Comparison of ENCODE assay signal across 16 cellular contexts in the genomic region with DNA sequence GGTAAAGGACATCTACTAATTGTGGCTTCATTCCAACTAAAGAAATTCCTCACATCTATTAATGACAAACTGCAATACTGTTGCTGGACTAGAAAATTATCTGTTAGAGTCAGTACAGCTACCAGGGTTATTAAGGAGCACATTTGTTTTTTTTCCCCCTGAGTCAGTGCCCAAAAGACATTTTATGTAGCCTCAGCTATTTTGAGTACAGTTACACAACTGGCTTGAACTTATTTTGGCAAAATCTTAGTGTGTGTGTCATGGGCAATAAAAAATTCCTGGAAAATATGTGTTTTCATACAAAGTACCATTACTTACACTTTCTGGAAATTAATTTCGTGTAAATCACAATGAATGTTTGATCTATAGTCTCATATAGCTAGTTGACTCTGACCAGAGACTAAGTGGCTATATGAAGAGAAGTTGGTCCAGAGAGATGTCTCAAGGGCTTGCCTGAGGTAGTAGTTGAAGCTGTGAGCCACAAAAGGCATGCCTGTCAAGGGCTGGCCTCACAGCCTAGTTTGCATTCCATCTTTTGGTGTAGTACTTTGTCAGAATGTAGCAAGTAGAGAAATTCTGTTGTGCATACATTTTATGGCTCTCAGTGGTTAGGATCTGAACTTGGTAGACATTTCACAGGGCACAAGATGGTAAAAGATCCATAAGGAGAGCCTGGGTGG.
DNase-seq lines count a peak whose midpoint lies in the region; ATAC-seq, FAIRE-seq and TF ChIP-seq lines count a peak whose summit lies in the region.
"Had no signal": no experiment of that assay in that cellular context is flagged by ENCODE, and none has a peak within 500 bp of the region (broad histone marks: within the 10 kb centered on the region; RNA-seq: fewer than 3 reads in every experiment).

No MANE protein-coding gene starts in this region.

- H3K79me2 ChIP-seq in Karpas-422 (ENCODE audit: low read length): no peaks in the 10 kb centered on the region
- H3K79me2 ChIP-seq in endothelial cell of umbilical vein (ENCODE audit: control insufficient read depth, insufficient read depth, low read length): no peaks in the 10 kb centered on the region
- H3K79me2 ChIP-seq: hepatocyte had no signal

- H3K36me3 ChIP-seq in Karpas-422 (ENCODE audit: insufficient read depth, low read length) (no peaks in the 10 kb centered on the region), endothelial cell of umbilical vein (ENCODE audit: control insufficient read depth in 2 of 2, extremely low read depth in 1 of 2, insufficient read depth in 2 of 2, low read length in 2 of 2) (no peaks in the 10 kb centered on the region), muscle layer of colon (ENCODE audit: insufficient read depth, low read length) (no peaks in the 10 kb centered on the region)
- no peaks in the 10 kb centered on the region for H3K36me3 ChIP-seq in CD8-positive, alpha-beta T cell (ENCODE audit: insufficient read depth, low read length)
- H3K36me3 ChIP-seq: right lobe of liver had no signal

- H3K4me1 Mint-ChIP-seq in CD8-positive, alpha-beta T cell (ENCODE audit: low read depth): peaks cover 11% of the 10 kb centered on the region

- intact Hi-C loops in endothelial cell of umbilical vein (cut with micrococcal nuclease): loop anchor here (5.0 to 10.0 kb wide), 2 partner anchors 262 to 270 kb away; no protein-coding TSS in a partner anchor
- intact Hi-C loops in CD8-positive, alpha-beta T cell (cut with DNase I, micrococcal nuclease): loop anchor here (5.0 kb wide), 3 partner anchors 410 to 595 kb away; a partner anchor contains a TSS

- H3K4me2 ChIP-seq in Karpas-422 (ENCODE audit: low read depth, low read length, poor library complexity, severe bottlenecking) (peak overlapping the region; percentile 82), endothelial cell of umbilical vein (ENCODE audit: insufficient read depth, low read length) (no peak overlapping the region)

- H3K9ac ChIP-seq in Karpas-422 (ENCODE audit: low read length): peak overlapping the region; percentile 71
- H3K9ac ChIP-seq in endothelial cell of umbilical vein (replicated peaks; ENCODE audit: extremely low read depth, insufficient read depth, low read length): no peak overlapping the region
- no peak overlapping the region for H3K9ac ChIP-seq in muscle layer of colon (ENCODE audit: low read length)

- no peak overlapping the region for H3K4me3 Mint-ChIP-seq in CD8-positive, alpha-beta T cell
- H3K4me3 Mint-ChIP-seq: activated CD4-positive, alpha-beta memory T cell treated with anti-CD3 and anti-CD28 coated beads for 36 hours had no signal

- no peaks in the 10 kb centered on the region for H3K27me3 ChIP-seq in Karpas-422 (ENCODE audit: low read length)
- H3K27me3 ChIP-seq in endothelial cell of umbilical vein (ENCODE audit: control insufficient read depth in 2 of 2, insufficient read depth in 2 of 2, low read length in 2 of 2): no peaks in the 10 kb centered on the region
- no peaks in the 10 kb centered on the region for H3K27me3 ChIP-seq in muscle layer of colon (ENCODE audit: control insufficient read depth in 1 of 2, insufficient read depth in 2 of 2, low read length in 2 of 2)
- peaks cover 3% of the 10 kb centered on the region for H3K27me3 ChIP-seq in CD8-positive, alpha-beta T cell (ENCODE audit: insufficient read depth, low read length)
- H3K27me3 ChIP-seq: right lobe of liver had no signal

- peaks cover 39% of the 10 kb centered on the region for H3K27me3 Mint-ChIP-seq in CD8-positive, alpha-beta T cell (ENCODE audit: low read depth)

- H3K4me3 ChIP-seq in Karpas-422 (ENCODE audit: low read length): no peak overlapping the region
- H3K4me3 ChIP-seq in endothelial cell of umbilical vein (replicated peaks in 1 of 3; ENCODE audit: insufficient read depth in 1 of 3, low read depth in 1 of 3, low read length in 3 of 3): no peak overlapping the region
- no peak overlapping the region for H3K4me3 ChIP-seq in muscle layer of colon (ENCODE audit: low read depth in 1 of 2, low read length in 2 of 2)
- no peak overlapping the region for H3K4me3 ChIP-seq in CD8-positive, alpha-beta T cell (ENCODE audit: low read depth, low read length)
- H3K4me3 ChIP-seq: hepatocyte had no signal

- H3K9me3 ChIP-seq in Karpas-422 (ENCODE audit: low read length): no peaks in the 10 kb centered on the region
- H3K9me3 ChIP-seq in endothelial cell of umbilical vein (replicated peaks; ENCODE audit: control insufficient read depth, insufficient read depth, low read length): no peaks in the 10 kb centered on the region
- no peaks in the 10 kb centered on the region for H3K9me3 ChIP-seq in muscle layer of colon (ENCODE audit: low read length)
- H3K9me3 ChIP-seq in CD8-positive, alpha-beta T cell (ENCODE audit: low read length): no peaks in the 10 kb centered on the region
- H3K9me3 ChIP-seq: right lobe of liver had no signal

- H3K9me1 ChIP-seq in endothelial cell of umbilical vein (replicated peaks; ENCODE audit: control insufficient read depth, extremely low read depth, insufficient read depth, low read length): no peaks in the 10 kb centered on the region

- H3K36me3 Mint-ChIP-seq in CD8-positive, alpha-beta T cell: no peaks in the 10 kb centered on the region
- H3K36me3 Mint-ChIP-seq: activated CD4-positive, alpha-beta memory T cell treated with anti-CD3 and anti-CD28 coated beads for 36 hours had no signal

- CTCF ChIA-PET in endothelial cell of umbilical vein (lab: Charles Lee): interaction anchor here (1.2 to 3.8 kb wide), 12 partner anchors 12 to 423 kb away, joined by 3 to 243 read pairs (median 20); a partner anchor contains a TSS
- CTCF ChIA-PET in CD8-positive, alpha-beta T cell (lab: Charles Lee): interaction anchor here (1.7 to 2.5 kb wide), 2 partner anchors 413 to 426 kb away, joined by 6 to 19 read pairs; no protein-coding TSS in a partner anchor

- no peak for TF ChIP-seq CTCF in endothelial cell of umbilical vein (IDR thresholded peaks at IDR 0.05; ENCODE audit: extremely low read depth in 1 of 2, insufficient read depth in 1 of 2, low read depth in 1 of 2, low read length in 2 of 2)
- TF ChIP-seq CTCF in CD8-positive, alpha-beta T cell (IDR thresholded peaks at IDR 0.05): no peak

- dilution Hi-C loops in endothelial cell of umbilical vein (cut with MboI; ENCODE audit: extremely low pct_ligation_motif_present, low sequenced_read_pairs): loop anchor here (25.0 kb wide), 1 partner anchor 585 kb away; no protein-coding TSS in a partner anchor

- DNase-seq in AG08395 (ENCODE audit: low spot score) (peak; percentile 85), Karpas-422 (peak; percentile 65), endothelial cell of umbilical vein (ENCODE audit: low read depth, low spot score) (peak; percentile 27)
- DNase-seq in CD8-positive, alpha-beta T cell: no peak
- DNase-seq in stimulated activated CD8-positive, alpha-beta memory T cell treated with anti-CD3 and anti-CD28 coated beads, Interleukin-4, amount 100 ng/mL, for 48 hours: no peak
- DNase-seq: activated CD4-positive, alpha-beta memory T cell treated with anti-CD3 and anti-CD28 coated beads for 36 hours; activated naive CD4-positive, alpha-beta T cell treated with Interleukin-2 at 50 U/mL for 16 hours; dermis blood vessel endothelial cell; KG1; NCI-H2171 treated with DMSO at 0.1 percent for 48 hours; right lobe of liver; T-helper 9 cell had no signal

- ATAC-seq in HG03097 (IDR thresholded peaks at IDR 0.05; ENCODE audit: low FRiP score, unreplicated experiment) (no peak), GM21367 (IDR thresholded peaks at IDR 0.05; ENCODE audit: unreplicated experiment) (no peak)
- ATAC-seq in CD8-positive, alpha-beta T cell: no peak
- ATAC-seq: right lobe of liver had no signal

- BruUV-seq in endothelial cell of umbilical vein (replicated peaks; lab: Mats Ljungman, UMichigan): no TSS peak

- H2AFZ ChIP-seq in Karpas-422 (ENCODE audit: low read length): peak overlapping the region; percentile 34; the same call in 1 of the 2 replicates
- peak overlapping the region; percentile 96 for H2AFZ ChIP-seq in endothelial cell of umbilical vein (ENCODE audit: low read depth, low read length)
- H2AFZ ChIP-seq: hepatocyte had no signal

- no peaks in the 10 kb centered on the region for H3K9me3 Mint-ChIP-seq in CD8-positive, alpha-beta T cell
- H3K9me3 Mint-ChIP-seq: activated CD4-positive, alpha-beta memory T cell treated with anti-CD3 and anti-CD28 coated beads for 36 hours had no signal

- POLR2A ChIA-PET in endothelial cell of umbilical vein (lab: Charles Lee): interaction anchor here (2.6 kb wide), 1 partner anchor 413 kb away, joined by 13 read pairs; no protein-coding TSS in a partner anchor
- POLR2A ChIA-PET in CD8-positive, alpha-beta T cell (lab: Charles Lee): no interaction called here

- peak; percentile 52 for FAIRE-seq in endothelial cell of umbilical vein (lab: Jason Lieb, UNC)

- H3K4me1 ChIP-seq in Karpas-422 (ENCODE audit: low read length): peaks cover 38% of the 10 kb centered on the region
- H3K4me1 ChIP-seq in endothelial cell of umbilical vein (ENCODE audit: control insufficient read depth, extremely low read depth, insufficient read depth, low read length): peaks cover 13% of the 10 kb centered on the region
- H3K4me1 ChIP-seq in muscle layer of colon (ENCODE audit: insufficient read depth, low read length): peaks cover 17% of the 10 kb centered on the region
- H3K4me1 ChIP-seq in CD8-positive, alpha-beta T cell (ENCODE audit: insufficient read depth, low read length): no peaks in the 10 kb centered on the region

- H4K20me1 ChIP-seq in Karpas-422 (ENCODE audit: insufficient read depth, low read depth, low read length) (no peaks in the 10 kb centered on the region), endothelial cell of umbilical vein (replicated peaks; ENCODE audit: control insufficient read depth, extremely low read depth, insufficient read depth, low read length) (no peaks in the 10 kb centered on the region)

- H3K27ac ChIP-seq in Karpas-422 (ENCODE audit: low read length): peak overlapping the region; percentile 80
- H3K27ac ChIP-seq in endothelial cell of umbilical vein (ENCODE audit: insufficient read depth, low read depth, low read length): no peak overlapping the region
- H3K27ac ChIP-seq in muscle layer of colon (ENCODE audit: low read depth, low read length): peak overlapping the region; percentile 18
- H3K27ac ChIP-seq in CD8-positive, alpha-beta T cell (ENCODE audit: low read depth, low read length): no peak overlapping the region
- H3K27ac ChIP-seq: right lobe of liver had no signal

- no peak for TF ChIP-seq POLR2A in endothelial cell of umbilical vein (IDR thresholded peaks at IDR 0.05; ENCODE audit: low read depth, low read length)

- no peak overlapping the region for H3K27ac Mint-ChIP-seq in CD8-positive, alpha-beta T cell
- H3K27ac Mint-ChIP-seq: activated CD4-positive, alpha-beta memory T cell treated with anti-CD3 and anti-CD28 coated beads for 36 hours had no signal

- H3K9me2 ChIP-seq in Karpas-422 (replicated peaks; ENCODE audit: insufficient read depth, low read length): no peaks in the 10 kb centered on the region

TF ChIP-seq in endothelial cell of umbilical vein, 7 proteins besides CTCF, POLR2A, EP300 and RAD21 (continues in another document):
- TF ChIP-seq FOS (IDR thresholded peaks at IDR 0.05; ENCODE audit: borderline replicate concordance, insufficient read depth, low read length): no peak
- TF ChIP-seq JUN (IDR thresholded peaks at IDR 0.05; ENCODE audit: borderline replicate concordance, insufficient read depth, insufficient read length, low read depth): no peak
- no peak for TF ChIP-seq EZH2 (IDR thresholded peaks at IDR 0.05; ENCODE audit: borderline replicate concordance, low read depth, low read length, severe bottlenecking)

Comparison
In these comparisons a context has a peak if more than half of its experiments do, and no peak if none do; other contexts are left out.
1. DNase-seq: peak in AG08395 (single experiment), Karpas-422 (single experiment) and endothelial cell of umbilical vein (single experiment); none in CD8-positive, alpha-beta T cell (0 of 7) and stimulated activated CD8-positive, alpha-beta memory T cell treated with anti-CD3 and anti-CD28 coated beads, Interleukin-4, amount 100 ng/mL, for 48 hours (single experiment).
2. H3K27ac ChIP-seq: peak in Karpas-422 (single experiment) and muscle layer of colon (single experiment); none in endothelial cell of umbilical vein (single experiment) and CD8-positive, alpha-beta T cell (single experiment).